In the genomic region with DNA sequence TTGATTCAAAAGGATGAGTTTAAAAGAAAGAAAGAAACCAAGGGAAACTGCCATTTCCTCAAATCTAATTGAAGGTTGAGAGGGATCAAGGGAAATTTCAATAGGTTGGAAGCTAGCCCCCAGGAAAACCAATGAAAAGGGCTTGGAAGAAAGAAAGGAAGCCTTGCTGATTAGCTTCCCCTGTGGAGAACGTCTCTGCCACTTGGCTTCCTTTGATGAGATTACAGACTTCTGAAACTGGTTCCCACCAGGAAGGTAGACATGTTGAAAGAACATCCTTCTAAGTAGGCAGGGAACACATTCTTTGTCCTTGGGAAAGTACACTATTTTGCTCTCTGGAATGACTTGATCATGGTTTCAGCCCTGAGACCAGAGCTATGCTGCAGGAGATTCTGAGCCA, we compare ENCODE assay signal across 31 cellular contexts.
"Had no signal": no experiment of that assay in that cellular context is flagged by ENCODE, and none has a peak within 500 bp of the region (broad histone marks: within the 10 kb centered on the region; RNA-seq: fewer than 3 reads in every experiment).

No MANE protein-coding gene starts in this region.

- DNase-seq: activated B cell treated with CpG ODN at 0.5 μM for 24 hours; activated CD4-positive, alpha-beta memory T cell treated with anti-CD3 and anti-CD28 coated beads for 36 hours; activated CD4-positive, alpha-beta T cell treated with anti-CD3 and anti-CD28 coated beads for 4 hours; activated CD4-positive, alpha-beta T cell treated with anti-CD3 and anti-CD28 coated beads, Interleukin-2, amount 10 ng/mL, durations not matched to agents 24 days and 14 days; activated CD4-positive, alpha-beta T cell treated with anti-CD3 and anti-CD28 coated beads, Interleukin-2, amount 50 U/mL, for 1 hour; activated CD4-positive, alpha-beta T cell treated with anti-CD3 and anti-CD28 coated beads, Interleukin-2, amount 50 U/mL, for 4 hours; activated CD4-positive, CD25-positive, alpha-beta regulatory T cell treated with anti-CD3 and anti-CD28 coated beads, Interleukin-2, amount 50 U/mL, for 72 hours; activated CD8-positive, alpha-beta memory T cell treated with anti-CD3 and anti-CD28 coated beads, Interleukin-2, amount 50 U/mL, for 4 hours; activated CD8-positive, alpha-beta T cell treated with anti-CD3 and anti-CD28 coated beads for 36 hours; activated effector memory CD4-positive, alpha-beta T cell treated with anti-CD3 and anti-CD28 coated beads, Interleukin-2, amount 50 U/mL, for 16 hours; activated gamma-delta T cell treated with Interleukin-2 at 50 U/mL for 16 hours; activated naive CD4-positive, alpha-beta T cell; activated naive CD4-positive, alpha-beta T cell treated with anti-CD3 and anti-CD28 coated beads for 36 hours; activated naive CD4-positive, alpha-beta T cell treated with anti-CD3 and anti-CD28 coated beads, Interleukin-2, amount 50 U/mL, for 16 hours; activated naive CD8-positive, alpha-beta T cell treated with anti-CD3 and anti-CD28 coated beads for 36 hours; activated T-cell treated with anti-CD3 and anti-CD28 coated beads for 4 hours; activated T-cell treated with anti-CD3 and anti-CD28 coated beads, Interleukin-2, amount 50 U/mL, for 1 hour; activated T-cell treated with anti-CD3 and anti-CD28 coated beads, Interleukin-2, amount 50 U/mL, for 4 hours; activated T-cell treated with anti-CD3 and anti-CD28 coated beads, Interleukin-2, amount 50 U/mL, for 72 hours; adrenal gland; amniotic stem cell; caudate nucleus; T-cell; T-helper 17 cell had no signal

- H3K27ac Mint-ChIP-seq: activated B cell treated with CpG ODN at 0.5 μM for 24 hours; activated CD4-positive, alpha-beta memory T cell treated with anti-CD3 and anti-CD28 coated beads for 36 hours; activated CD4-positive, alpha-beta T cell treated with anti-CD3 and anti-CD28 coated beads, Interleukin-2, amount 10 ng/mL, durations not matched to agents 24 days and 14 days; activated CD8-positive, alpha-beta T cell treated with anti-CD3 and anti-CD28 coated beads for 36 hours; activated naive CD4-positive, alpha-beta T cell treated with anti-CD3 and anti-CD28 coated beads for 36 hours; activated naive CD4-positive, alpha-beta T cell treated with anti-CD3 and anti-CD28 coated beads, Interleukin-2, amount 50 U/mL, for 72 hours; activated naive CD8-positive, alpha-beta T cell treated with anti-CD3 and anti-CD28 coated beads for 36 hours; activated T-cell treated with anti-CD3 and anti-CD28 coated beads, Interleukin-2, amount 50 U/mL, for 72 hours; activated T-helper 1 cell treated with anti-CD3 and anti-CD28 coated beads, Interleukin-12 subunit alpha, Interleukin-12 subunit beta, Interleukin-2, Interleukin-4 antibody, amounts not matched to agents 30 ng/mL and 10 ng/mL and 1 ng/mL, durations not matched to agents 14 hours and 24 hours and 36 hours; activated T-helper 17 cell treated with anti-CD3 and anti-CD28 coated beads, Interleukin-2, amount 50 U/mL, for 72 hours; brain; T-cell; T-helper 17 cell had no signal

- H3K4me1 Mint-ChIP-seq: activated B cell treated with CpG ODN at 0.5 μM for 24 hours; activated CD4-positive, alpha-beta T cell treated with anti-CD3 and anti-CD28 coated beads, Interleukin-2, amount 10 ng/mL, durations not matched to agents 24 days and 14 days; activated naive CD8-positive, alpha-beta T cell treated with anti-CD3 and anti-CD28 coated beads for 36 hours; activated T-helper 17 cell treated with anti-CD3 and anti-CD28 coated beads, Interleukin-2, amount 50 U/mL, for 72 hours; central memory CD8-positive, alpha-beta T cell; T-cell; T-helper 17 cell had no signal

- H3K36me3 Mint-ChIP-seq: activated CD4-positive, alpha-beta memory T cell treated with anti-CD3 and anti-CD28 coated beads for 36 hours; activated naive CD4-positive, alpha-beta T cell treated with anti-CD3 and anti-CD28 coated beads, Interleukin-2, amount 50 U/mL, for 72 hours; activated naive CD8-positive, alpha-beta T cell treated with anti-CD3 and anti-CD28 coated beads for 36 hours; brain; T-cell had no signal

- H3K4me1 ChIP-seq: adrenal gland, ascending aorta had no signal

- H3K27me3 Mint-ChIP-seq: activated B cell treated with CpG ODN at 0.5 μM for 24 hours; activated CD4-positive, alpha-beta memory T cell treated with anti-CD3 and anti-CD28 coated beads for 36 hours; activated CD4-positive, alpha-beta T cell treated with anti-CD3 and anti-CD28 coated beads, Interleukin-2, amount 10 ng/mL, durations not matched to agents 24 days and 14 days; central memory CD8-positive, alpha-beta T cell had no signal

- H3K27ac ChIP-seq: adrenal gland, ascending aorta, cardiac muscle cell had no signal

- H3K27me3 ChIP-seq: adrenal gland, ascending aorta, cardiac muscle cell had no signal

- H3K9me3 Mint-ChIP-seq: activated B cell treated with CpG ODN at 0.5 μM for 24 hours; activated CD4-positive, alpha-beta memory T cell treated with anti-CD3 and anti-CD28 coated beads for 36 hours; activated CD4-positive, alpha-beta T cell treated with anti-CD3 and anti-CD28 coated beads, Interleukin-2, amount 10 ng/mL, durations not matched to agents 24 days and 14 days; activated CD8-positive, alpha-beta T cell treated with anti-CD3 and anti-CD28 coated beads for 36 hours; activated naive CD4-positive, alpha-beta T cell treated with anti-CD3 and anti-CD28 coated beads for 36 hours; activated naive CD8-positive, alpha-beta T cell treated with anti-CD3 and anti-CD28 coated beads for 36 hours; activated T-cell treated with anti-CD3 and anti-CD28 coated beads, Interleukin-2, amount 50 U/mL, for 4 hours; activated T-cell treated with anti-CD3 and anti-CD28 coated beads, Interleukin-2, amount 50 U/mL, for 72 hours; activated T-helper 1 cell treated with anti-CD3 and anti-CD28 coated beads, Interleukin-12 subunit alpha, Interleukin-12 subunit beta, Interleukin-2, Interleukin-4 antibody, amounts not matched to agents 30 ng/mL and 10 ng/mL and 1 ng/mL, durations not matched to agents 14 hours and 24 hours and 36 hours; activated T-helper 17 cell treated with anti-CD3 and anti-CD28 coated beads, Interleukin-2, amount 50 U/mL, for 72 hours; T-cell had no signal

- H3K4me3 Mint-ChIP-seq: activated B cell treated with CpG ODN at 0.5 μM for 24 hours; activated CD4-positive, alpha-beta memory T cell treated with anti-CD3 and anti-CD28 coated beads for 36 hours; activated CD4-positive, alpha-beta T cell treated with anti-CD3 and anti-CD28 coated beads, Interleukin-2, amount 10 ng/mL, durations not matched to agents 24 days and 14 days; activated CD8-positive, alpha-beta T cell treated with anti-CD3 and anti-CD28 coated beads for 36 hours; activated naive CD4-positive, alpha-beta T cell treated with anti-CD3 and anti-CD28 coated beads for 36 hours; activated naive CD8-positive, alpha-beta T cell treated with anti-CD3 and anti-CD28 coated beads for 36 hours; activated T-cell treated with anti-CD3 and anti-CD28 coated beads, Interleukin-2, amount 50 U/mL, for 4 hours; activated T-cell treated with anti-CD3 and anti-CD28 coated beads, Interleukin-2, amount 50 U/mL, for 72 hours; activated T-helper 1 cell treated with anti-CD3 and anti-CD28 coated beads, Interleukin-12 subunit alpha, Interleukin-12 subunit beta, Interleukin-2, Interleukin-4 antibody, amounts not matched to agents 30 ng/mL and 10 ng/mL and 1 ng/mL, durations not matched to agents 14 hours and 24 hours and 36 hours; activated T-helper 17 cell treated with anti-CD3 and anti-CD28 coated beads, Interleukin-2, amount 50 U/mL, for 72 hours; brain; central memory CD8-positive, alpha-beta T cell; T-cell; T-helper 17 cell had no signal

- H3K9me3 ChIP-seq: adrenal gland, ascending aorta had no signal

- H3K4me3 ChIP-seq: adrenal gland, ascending aorta, cardiac muscle cell had no signal

- H3K36me3 ChIP-seq: adrenal gland, ascending aorta, cardiac muscle cell had no signal
